8 cellular contexts compared by ENCODE assay signal in the genomic region with DNA sequence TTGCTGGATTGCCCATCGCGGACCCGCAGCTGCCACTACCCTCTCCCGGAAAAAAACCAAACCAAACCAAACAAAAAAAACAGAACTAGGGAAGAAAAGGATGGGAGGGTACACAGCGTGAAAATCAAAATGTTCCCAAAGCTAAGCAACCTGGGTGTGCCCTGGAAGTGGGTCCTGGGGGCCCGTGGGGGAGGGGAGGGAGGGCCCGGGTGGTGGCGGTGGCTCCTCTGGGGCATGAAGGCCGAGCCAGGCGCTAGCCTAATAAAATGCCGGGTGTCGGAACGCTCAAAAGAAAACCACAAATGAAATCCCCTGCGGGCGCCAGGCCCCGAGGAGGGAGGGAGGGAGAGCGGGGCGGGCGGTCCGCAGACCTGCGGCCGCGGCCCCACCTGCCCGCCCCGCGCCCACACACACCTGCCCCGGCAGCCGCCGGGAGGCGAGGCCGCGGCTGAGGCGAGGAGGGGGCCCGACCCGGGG. TPM values are rescaled to one million over a fixed set of nuclear protein-coding genes. Genes with fewer than 3 reads are reported as not detected.
DNase-seq lines count a peak whose midpoint lies in the region; ATAC-seq and TF ChIP-seq lines count a peak whose summit lies in the region.

No MANE protein-coding gene starts in this region.

- peak; percentile 40 for ATAC-seq in GM19467 (IDR thresholded peaks at IDR 0.05; ENCODE audit: unreplicated experiment)
- peak; percentile 41 for ATAC-seq in HG03521 (IDR thresholded peaks at IDR 0.05; ENCODE audit: unreplicated experiment)
- no peak for ATAC-seq in GM18873 (IDR thresholded peaks at IDR 0.05; ENCODE audit: low FRiP score, unreplicated experiment)

- no peaks in the 10 kb centered on the region for H3K27me3 ChIP-seq in Caco-2 (replicated peaks; ENCODE audit: control insufficient read depth, insufficient read depth, low read length)
- no peaks in the 10 kb centered on the region for H3K27me3 ChIP-seq in mononuclear cell (ENCODE audit: insufficient read depth, low read length)
- no peaks in the 10 kb centered on the region for H3K27me3 ChIP-seq in tibial artery

- peaks cover 8% of the 10 kb centered on the region; the same call in 1 of the 2 replicates for H3K4me1 ChIP-seq in Caco-2
- peaks cover 26% of the 10 kb centered on the region for H3K4me1 ChIP-seq in mononuclear cell (ENCODE audit: insufficient read depth, low read length)
- H3K4me1 ChIP-seq in tibial artery, result peaks cover 0 to 25% (median 11%) of the 10 kb centered on the region in 4 donors

- no TSS peak for BruUV-seq in Caco-2 (replicated peaks; lab: Mats Ljungman, UMichigan)

- H3K36me3 ChIP-seq in Caco-2 (ENCODE audit: control insufficient read depth, insufficient read depth, low read length) (no peaks in the 10 kb centered on the region), tibial artery (no peaks in the 10 kb centered on the region)

- H3K27me3 Mint-ChIP-seq in Caco-2 (ENCODE audit: insufficient read depth, unreplicated experiment), result no peaks in the 10 kb centered on the region

- H3K4me3 ChIP-seq in Caco-2 (ENCODE audit: low read depth, low read length) (peak overlapping the region; percentile 86), mononuclear cell (ENCODE audit: low read length) (peak overlapping the region; percentile 83), tibial artery (peak overlapping the region; percentile 91 to 100)

- TF ChIP-seq CTCF in Caco-2 (IDR thresholded peaks at IDR 0.05; ENCODE audit: insufficient read depth in 1 of 2, low read depth in 1 of 2, low read length in 1 of 2, severe bottlenecking in 1 of 2, unreplicated experiment in 1 of 2), result no peak
- TF ChIP-seq CTCF in VCaP (conservative IDR thresholded peaks at IDR 0.05), result no peak
- TF ChIP-seq CTCF in tibial artery (IDR thresholded peaks at IDR 0.05), result no peak

- intact Hi-C loops in Caco-2 (cut with micrococcal nuclease; ENCODE audit: unreplicated experiment) (loop anchor here (10.0 kb wide), 2 partner anchors 87 to 257 kb away; a partner anchor contains a TSS), tibial artery (cut with DNase I; ENCODE audit: low total_unique reads) (loop anchor here (10.0 kb wide), 2 partner anchors 127 to 187 kb away; no protein-coding TSS in a partner anchor)

- H3K9me3 ChIP-seq in Caco-2, result no peaks in the 10 kb centered on the region
- no peaks in the 10 kb centered on the region for H3K9me3 ChIP-seq in mononuclear cell (ENCODE audit: low read depth, low read length)
- H3K9me3 ChIP-seq in tibial artery, result no peaks in the 10 kb centered on the region

- CTCF ChIA-PET in Caco-2 (lab: Charles Lee), result interaction anchor here (0.7 kb wide), 1 partner anchor 1104 kb away, joined by 5 read pairs; no protein-coding TSS in a partner anchor

- peak overlapping the region; percentile 86 for H3K4me3 Mint-ChIP-seq in Caco-2 (ENCODE audit: unreplicated experiment)

- H3K9me3 Mint-ChIP-seq in Caco-2 (ENCODE audit: unreplicated experiment), result no peaks in the 10 kb centered on the region

- POLR2A ChIA-PET in Caco-2 (lab: Charles Lee), result no interaction called here

- H3K27ac ChIP-seq in VCaP, result peak overlapping the region; percentile 99
- H3K27ac ChIP-seq in tibial artery, result peak overlapping the region; percentile 73 to 88

- peaks cover 8% of the 10 kb centered on the region for H3K36me3 Mint-ChIP-seq in Caco-2 (ENCODE audit: insufficient read depth, unreplicated experiment)

- peaks cover 11% of the 10 kb centered on the region for H3K4me1 Mint-ChIP-seq in Caco-2 (ENCODE audit: low read depth, unreplicated experiment)

- peak overlapping the region; percentile 88 for H3K27ac Mint-ChIP-seq in Caco-2 (ENCODE audit: unreplicated experiment)

- peak in 1 of 2 experiments; percentile 49 for DNase-seq in Caco-2
- DNase-seq in effector CD4-positive, alpha-beta T cell, result peak; percentile 21
- peak in 1 of 2 donors; percentile 68 for DNase-seq in tibial artery

RNA-seq across cellular contexts. Expression of a gene that starts 0.8 kb away (rescaled TPM):
- total RNA-seq in Caco-2 (2022) (54.5 and 60.9 TPM in 2 replicates), mononuclear cell (33.9 TPM)

RNA-seq across cellular contexts. Expression of a gene that starts 27.9 kb away (rescaled TPM):
- 1,460 and 1,533 TPM in 2 replicates for total RNA-seq in Caco-2 (2022)
- total RNA-seq in mononuclear cell, result 1,812 TPM

RNA-seq across cellular contexts. Expression of a gene that starts 37.3 kb away (rescaled TPM):
- total RNA-seq in Caco-2 (2022) (152 and 153 TPM in 2 replicates), mononuclear cell (49.2 TPM)
